ENCODE assay signal across 20 cellular contexts in genomic region chr4:25351777-25352421, GRCh38. TPM values are rescaled to one million over a fixed set of nuclear protein-coding genes. Genes with fewer than 3 reads are reported as not detected.
DNase-seq lines count a peak whose midpoint lies in the region; ATAC-seq, FAIRE-seq and TF ChIP-seq lines count a peak whose summit lies in the region.
"Had no signal": no experiment of that assay in that cellular context is flagged by ENCODE, and none has a peak within 500 bp of the region (broad histone marks: within the 10 kb centered on the region; RNA-seq: fewer than 3 reads in every experiment).

No MANE protein-coding gene starts in this region.

- no peak for TF ChIP-seq POLR2A in upper lobe of left lung (IDR thresholded peaks at IDR 0.05)

- H3K27me3 Mint-ChIP-seq in HFFc6 (ENCODE audit: insufficient read depth): no peaks in the 10 kb centered on the region
- no peaks in the 10 kb centered on the region for H3K27me3 Mint-ChIP-seq in effector memory CD8-positive, alpha-beta T cell

- H3K27me3 ChIP-seq in upper lobe of left lung: no peaks in the 10 kb centered on the region
- H3K27me3 ChIP-seq: neutrophil, tibial artery had no signal

- no peaks in the 10 kb centered on the region for H3K9me3 Mint-ChIP-seq in HFFc6
- no peaks in the 10 kb centered on the region for H3K9me3 Mint-ChIP-seq in effector memory CD8-positive, alpha-beta T cell

- no peak for FAIRE-seq in urothelium cell line (lab: Jason Lieb, UNC)
- FAIRE-seq: colon, GM12892, H1 had no signal

- TF ChIP-seq CTCF in HFFc6 (IDR thresholded peaks at IDR 0.05): no peak
- no peak for TF ChIP-seq CTCF in fibroblast of villous mesenchyme (IDR thresholded peaks at IDR 0.05; ENCODE audit: insufficient read depth, low read depth, low read length)
- TF ChIP-seq CTCF in upper lobe of left lung (IDR thresholded peaks at IDR 0.05): no peak

- no peaks in the 10 kb centered on the region for H3K4me1 ChIP-seq in upper lobe of left lung
- H3K4me1 ChIP-seq: tibial artery had no signal

- no peaks in the 10 kb centered on the region for H3K9me3 ChIP-seq in upper lobe of left lung
- H3K9me3 ChIP-seq: neutrophil, tibial artery had no signal

- 0 out of 2 replicates have a peak, but pooled peaks cover 4% of the 10 kb centered on the region for H3K36me3 Mint-ChIP-seq in HFFc6 (ENCODE audit: low read depth)
- H3K36me3 Mint-ChIP-seq in effector memory CD8-positive, alpha-beta T cell (ENCODE audit: insufficient read depth): peaks cover 3% of the 10 kb centered on the region

- H3K4me3 Mint-ChIP-seq in HFFc6: no peak overlapping the region
- no peak overlapping the region for H3K4me3 Mint-ChIP-seq in effector memory CD8-positive, alpha-beta T cell

- peaks cover 0 to 4% (median 0%) of the 10 kb centered on the region in 4 donors for H3K36me3 ChIP-seq in upper lobe of left lung
- H3K36me3 ChIP-seq: neutrophil had no signal

- peak overlapping the region; percentile 81 for H3K27ac Mint-ChIP-seq in HFFc6
- no peak overlapping the region for H3K27ac Mint-ChIP-seq in effector memory CD8-positive, alpha-beta T cell

- no peak overlapping the region for H3K27ac ChIP-seq in caudate nucleus (ENCODE audit: low read depth, low read length)
- no peak overlapping the region for H3K27ac ChIP-seq in upper lobe of left lung
- H3K27ac ChIP-seq: neutrophil, tibial artery had no signal

- H3K4me1 Mint-ChIP-seq in HFFc6 (ENCODE audit: low read depth): peaks cover 24% of the 10 kb centered on the region
- H3K4me1 Mint-ChIP-seq in effector memory CD8-positive, alpha-beta T cell (ENCODE audit: low read depth in 2 of 2): no peaks in the 10 kb centered on the region

- no peak for ATAC-seq in effector memory CD8-positive, alpha-beta T cell (replicated peaks)
- no peak for ATAC-seq in upper lobe of left lung (ENCODE audit: low FRiP score in 2 of 2)
- ATAC-seq: left ventricle myocardium superior had no signal

- 80 to 86% methylated on average over 4 of the region's 4 CpGs for WGBS in upper lobe of left lung, 2 donors

- TF ChIP-seq EP300 in upper lobe of left lung (IDR thresholded peaks at IDR 0.05): no peak

- DNase-seq in HFFc6: peak; percentile 58
- peak; percentile 1 for DNase-seq in SW480 (ENCODE audit: low spot score)
- DNase-seq in fibroblast of villous mesenchyme (ENCODE audit: low read depth): peak; percentile 42
- peak; percentile 40 for DNase-seq in urothelium cell line (ENCODE audit: low spot score)
- no peak for DNase-seq in caudate nucleus (lab: John Stamatoyannopoulos, UW)
- DNase-seq in effector memory CD8-positive, alpha-beta T cell: no peak
- DNase-seq in upper lobe of left lung: no peak
- DNase-seq: activated CD8-positive, alpha-beta memory T cell treated with anti-CD3 and anti-CD28 coated beads for 24 hours; activated naive CD4-positive, alpha-beta T cell; DMS53; left ventricle myocardium superior; NCI-H1417 treated with DMSO at 0.1 percent for 48 hours; NCI-H526; SHP77; tibial artery had no signal

- H3K4me3 ChIP-seq in fibroblast of villous mesenchyme (ENCODE audit: low read depth, low read length) (no peak overlapping the region), upper lobe of left lung (no peak overlapping the region)
- H3K4me3 ChIP-seq: smooth muscle cell, tibial artery had no signal

RNA-seq across cellular contexts. Expression of gene ANAPC4, which starts 25.2 kb away (rescaled TPM):
- total RNA-seq in HFFc6 (2021; fragmentation: NEBNext Ultra II Directional; extraction: Animal tissue kit (Norgen Biotek cat#: 25700)): 10 to 100 TPM; 15.0 to 20.6 (median 17.2) TPM
- total RNA-seq in fibroblast of villous mesenchyme (25.4 and 27.6 TPM in 2 replicates), upper lobe of left lung (10 to 100 TPM; 20.8 to 78.2 (median 27.2) TPM)

RNA-seq across cellular contexts. Expression of gene ZCCHC4, which starts 39.3 kb away (rescaled TPM):
- 10 to 100 TPM in 1 of 6 experiments, 1 to 10 TPM in 5; 8.3 to 11.0 (median 9.1) TPM for total RNA-seq in HFFc6 (2021; fragmentation: NEBNext Ultra II Directional; extraction: Animal tissue kit (Norgen Biotek cat#: 25700))
- 11.0 and 15.1 TPM in 2 replicates for total RNA-seq in fibroblast of villous mesenchyme
- 10 to 100 TPM in 3 of 6 donors, 1 to 10 TPM in 3; 7.0 to 41.9 (median 10.6) TPM for total RNA-seq in upper lobe of left lung

Comparison
In these comparisons a context has a peak if more than half of its experiments do, and no peak if none do; other contexts are left out.
1. DNase-seq: peak in HFFc6 (single experiment), SW480 (single experiment), fibroblast of villous mesenchyme (single experiment) and urothelium cell line (single experiment); none in caudate nucleus (0 of 61), effector memory CD8-positive, alpha-beta T cell (0 of 3) and upper lobe of left lung (0 of 2).